ENCODE assay signal across 36 cellular contexts in the genomic region with DNA sequence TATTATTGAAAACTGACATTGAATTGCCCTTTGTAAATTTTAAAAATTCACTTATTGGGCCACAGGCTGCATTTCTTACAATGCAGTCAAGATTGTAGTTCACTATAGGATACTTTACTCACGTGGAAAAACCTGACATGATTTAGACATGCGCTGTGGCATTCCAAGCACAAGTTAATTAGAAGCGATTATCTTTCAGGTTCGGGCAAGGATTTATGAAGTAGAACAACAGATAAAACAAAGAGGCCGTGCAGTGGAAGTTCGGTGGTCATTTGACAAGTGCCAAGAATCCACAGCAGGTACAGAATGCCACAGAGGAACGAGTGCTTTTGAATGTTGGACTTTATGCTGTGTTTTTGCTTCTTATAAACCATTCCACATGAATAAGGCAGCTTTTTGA. TPM values are rescaled to one million over a fixed set of nuclear protein-coding genes. Genes with fewer than 3 reads are reported as not detected.
DNase-seq lines count a peak whose midpoint lies in the region; ATAC-seq and TF ChIP-seq lines count a peak whose summit lies in the region.
"Had no signal": no experiment of that assay in that cellular context is flagged by ENCODE, and none has a peak within 500 bp of the region (broad histone marks: within the 10 kb centered on the region; RNA-seq: fewer than 3 reads in every experiment).

No MANE protein-coding gene starts in this region.

- H3K27ac Mint-ChIP-seq in activated CD4-positive, alpha-beta T cell treated with anti-CD3 and anti-CD28 coated beads, Interleukin-2, amount 10 ng/mL, durations not matched to agents 24 days and 14 days, result no peak overlapping the region
- no peak overlapping the region for H3K27ac Mint-ChIP-seq in activated CD8-positive, alpha-beta T cell treated with anti-CD3 and anti-CD28 coated beads for 36 hours
- H3K27ac Mint-ChIP-seq: B cell; CD14-positive monocyte; CD4-positive, alpha-beta memory T cell; CD4-positive, alpha-beta T cell; CD4-positive, CD25-positive, alpha-beta regulatory T cell; CD8-positive, alpha-beta T cell had no signal

- no peaks in the 10 kb centered on the region for H3K9me3 Mint-ChIP-seq in activated CD4-positive, alpha-beta T cell treated with anti-CD3 and anti-CD28 coated beads, Interleukin-2, amount 10 ng/mL, durations not matched to agents 24 days and 14 days
- H3K9me3 Mint-ChIP-seq in activated CD8-positive, alpha-beta T cell treated with anti-CD3 and anti-CD28 coated beads for 36 hours, result no peaks in the 10 kb centered on the region
- H3K9me3 Mint-ChIP-seq: CD14-positive monocyte; CD4-positive, alpha-beta memory T cell; CD4-positive, alpha-beta T cell; CD8-positive, alpha-beta memory T cell; CD8-positive, alpha-beta T cell had no signal

- POLR2A ChIA-PET in activated CD8-positive, alpha-beta T cell treated with anti-CD3 and anti-CD28 coated beads for 36 hours (lab: Charles Lee), result no interaction called here

- peaks cover 9% of the 10 kb centered on the region for H3K27me3 Mint-ChIP-seq in activated CD4-positive, alpha-beta T cell treated with anti-CD3 and anti-CD28 coated beads, Interleukin-2, amount 10 ng/mL, durations not matched to agents 24 days and 14 days
- H3K27me3 Mint-ChIP-seq in activated CD8-positive, alpha-beta T cell treated with anti-CD3 and anti-CD28 coated beads for 36 hours, result peaks cover 2% of the 10 kb centered on the region
- H3K27me3 Mint-ChIP-seq: B cell; CD4-positive, alpha-beta T cell had no signal

- no peaks in the 10 kb centered on the region for H3K36me3 ChIP-seq in lower lobe of right lung

- no peak for TF ChIP-seq CTCF in lower lobe of right lung (IDR thresholded peaks at IDR 0.05)
- TF ChIP-seq CTCF in activated CD8-positive, alpha-beta T cell treated with anti-CD3 and anti-CD28 coated beads for 36 hours (IDR thresholded peaks at IDR 0.05), result no peak

- no peaks in the 10 kb centered on the region for H3K9me3 ChIP-seq in lower lobe of right lung
- H3K9me3 ChIP-seq: A549; BE2C; BLaER1; BLaER1 treated with 17β-estradiol and CSF1 and Interleukin-3, amounts not matched to agents 10 nM and 100 nM; Caco-2 had no signal

- no peak overlapping the region for H3K4me3 Mint-ChIP-seq in activated CD4-positive, alpha-beta T cell treated with anti-CD3 and anti-CD28 coated beads, Interleukin-2, amount 10 ng/mL, durations not matched to agents 24 days and 14 days
- H3K4me3 Mint-ChIP-seq in activated CD8-positive, alpha-beta T cell treated with anti-CD3 and anti-CD28 coated beads for 36 hours, result no peak overlapping the region
- H3K4me3 Mint-ChIP-seq: B cell; CD14-positive monocyte; CD4-positive, alpha-beta memory T cell; CD4-positive, alpha-beta T cell; CD8-positive, alpha-beta memory T cell; CD8-positive, alpha-beta T cell had no signal

- DNase-seq in NCI-H82 (lab: John Stamatoyannopoulos, UW) (peak; percentile 65), NCI-H82 treated with DMSO at 0.1 percent for 48 hours (lab: John Stamatoyannopoulos, UW; ENCODE audit: unreplicated experiment) (peak; percentile 26), left kidney (ENCODE audit: low read depth, low spot score) (peak; percentile 93), lower lobe of right lung (no peak)
- DNase-seq in activated CD4-positive, alpha-beta T cell treated with anti-CD3 and anti-CD28 coated beads, Interleukin-2, amount 10 ng/mL, durations not matched to agents 24 days and 14 days, result no peak
- DNase-seq in activated CD8-positive, alpha-beta T cell treated with anti-CD3 and anti-CD28 coated beads for 36 hours, result no peak
- DNase-seq: 8988T; ACHN; AML-193; BE2C; C1 segment of cervical spinal cord; Caco-2; Calu3; CD4-positive, alpha-beta memory T cell; CD4-positive, alpha-beta T cell; CD4-positive, CD25-positive, alpha-beta regulatory T cell; CD8-positive, alpha-beta memory T cell; CD8-positive, alpha-beta T cell; COR-L47; DMS 273 treated with DMSO at 0.1 percent for 48 hours; DMS153; DMS53; DMS79; DMS79 treated with DMSO at 0.1 percent for 48 hours; DND-41; EL had no signal

- ATAC-seq in lower lobe of right lung, result no peak
- no peak for ATAC-seq in activated CD8-positive, alpha-beta T cell treated with anti-CD3 and anti-CD28 coated beads for 36 hours
- ATAC-seq: A549; CD8-positive, alpha-beta T cell had no signal

- H3K4me1 ChIP-seq in lower lobe of right lung, result peaks cover 12% of the 10 kb centered on the region
- H3K4me1 ChIP-seq: A549, BE2C, Caco-2 had no signal

- H3K36me3 Mint-ChIP-seq in activated CD4-positive, alpha-beta T cell treated with anti-CD3 and anti-CD28 coated beads, Interleukin-2, amount 10 ng/mL, durations not matched to agents 24 days and 14 days (ENCODE audit: low read depth), result no peaks in the 10 kb centered on the region
- peaks cover 2% of the 10 kb centered on the region for H3K36me3 Mint-ChIP-seq in activated CD8-positive, alpha-beta T cell treated with anti-CD3 and anti-CD28 coated beads for 36 hours (ENCODE audit: low read depth)
- H3K36me3 Mint-ChIP-seq: CD14-positive monocyte; CD4-positive, alpha-beta memory T cell; CD4-positive, CD25-positive, alpha-beta regulatory T cell; CD8-positive, alpha-beta memory T cell; CD8-positive, alpha-beta T cell had no signal

- CTCF ChIA-PET in activated CD8-positive, alpha-beta T cell treated with anti-CD3 and anti-CD28 coated beads for 36 hours (lab: Charles Lee), result no interaction called here

- H3K4me3 ChIP-seq in lower lobe of right lung, result no peak overlapping the region
- H3K4me3 ChIP-seq: A549; BLaER1; BLaER1 treated with 17β-estradiol and CSF1 and Interleukin-3, amounts not matched to agents 10 nM and 100 nM had no signal

- intact Hi-C loops in activated CD4-positive, alpha-beta T cell treated with anti-CD3 and anti-CD28 coated beads, Interleukin-2, amount 10 ng/mL, durations not matched to agents 24 days and 14 days (cut with micrococcal nuclease), result loop anchor here (5.0 kb wide), 2 partner anchors 162 to 672 kb away; a partner anchor contains a TSS
- intact Hi-C loops in lower lobe of right lung (cut with DNase I), result no loop called here
- intact Hi-C loops in activated CD8-positive, alpha-beta T cell treated with anti-CD3 and anti-CD28 coated beads for 36 hours (cut with micrococcal nuclease), result no loop called here

- H3K27me3 ChIP-seq in lower lobe of right lung (ENCODE audit: low read depth), result no peaks in the 10 kb centered on the region
- H3K27me3 ChIP-seq: BE2C; BLaER1; BLaER1 treated with 17β-estradiol and CSF1 and Interleukin-3, amounts not matched to agents 10 nM and 100 nM had no signal

- no peak overlapping the region for H3K27ac ChIP-seq in lower lobe of right lung
- H3K27ac ChIP-seq: 22Rv1; A549; BLaER1; BLaER1 treated with 17β-estradiol and CSF1 and Interleukin-3, amounts not matched to agents 10 nM and 100 nM; C4-2B had no signal

- H3K4me1 Mint-ChIP-seq in activated CD4-positive, alpha-beta T cell treated with anti-CD3 and anti-CD28 coated beads, Interleukin-2, amount 10 ng/mL, durations not matched to agents 24 days and 14 days, result peaks cover 14% of the 10 kb centered on the region
- peaks cover 16% of the 10 kb centered on the region for H3K4me1 Mint-ChIP-seq in activated CD8-positive, alpha-beta T cell treated with anti-CD3 and anti-CD28 coated beads for 36 hours (ENCODE audit: low read depth)

RNA-seq across cellular contexts. Expression of a gene that starts 37.8 kb away (rescaled TPM):
- 159 and 164 TPM in 2 replicates for total RNA-seq in activated CD4-positive, alpha-beta T cell treated with anti-CD3 and anti-CD28 coated beads, Interleukin-2, amount 10 ng/mL, durations not matched to agents 24 days and 14 days
- total RNA-seq in lower lobe of right lung, result 1.3 TPM
- 100 to 1,000 TPM in 1 of 2 experiments, 10 to 100 TPM in 1; 91.8 to 101 TPM for total RNA-seq in activated CD8-positive, alpha-beta T cell treated with anti-CD3 and anti-CD28 coated beads for 36 hours
- total RNA-seq: A172, A673, Caco-2, Calu3, Daoy had no signal

Comparison
In these comparisons a context has a peak if more than half of its experiments do, and no peak if none do; other contexts are left out.
1. DNase-seq: peak in NCI-H82 (single experiment), NCI-H82 treated with DMSO at 0.1 percent for 48 hours (single experiment) and left kidney (single experiment); none in activated CD4-positive, alpha-beta T cell treated with anti-CD3 and anti-CD28 coated beads, Interleukin-2, amount 10 ng/mL, durations not matched to agents 24 days and 14 days (single experiment), lower lobe of right lung (single experiment) and activated CD8-positive, alpha-beta T cell treated with anti-CD3 and anti-CD28 coated beads for 36 hours (single experiment).
2. RNA of a gene that starts 37.8 kb away (total RNA-seq): 159 to 164 TPM in activated CD4-positive, alpha-beta T cell treated with anti-CD3 and anti-CD28 coated beads, Interleukin-2, amount 10 ng/mL, durations not matched to agents 24 days and 14 days and 91.8 to 101 TPM in activated CD8-positive, alpha-beta T cell treated with anti-CD3 and anti-CD28 coated beads for 36 hours; 1.3 TPM in lower lobe of right lung (single experiment); every median in the first group is over 10 times any median in the second.